ENCODE assay signal across 1 cellular context in the genomic region with DNA sequence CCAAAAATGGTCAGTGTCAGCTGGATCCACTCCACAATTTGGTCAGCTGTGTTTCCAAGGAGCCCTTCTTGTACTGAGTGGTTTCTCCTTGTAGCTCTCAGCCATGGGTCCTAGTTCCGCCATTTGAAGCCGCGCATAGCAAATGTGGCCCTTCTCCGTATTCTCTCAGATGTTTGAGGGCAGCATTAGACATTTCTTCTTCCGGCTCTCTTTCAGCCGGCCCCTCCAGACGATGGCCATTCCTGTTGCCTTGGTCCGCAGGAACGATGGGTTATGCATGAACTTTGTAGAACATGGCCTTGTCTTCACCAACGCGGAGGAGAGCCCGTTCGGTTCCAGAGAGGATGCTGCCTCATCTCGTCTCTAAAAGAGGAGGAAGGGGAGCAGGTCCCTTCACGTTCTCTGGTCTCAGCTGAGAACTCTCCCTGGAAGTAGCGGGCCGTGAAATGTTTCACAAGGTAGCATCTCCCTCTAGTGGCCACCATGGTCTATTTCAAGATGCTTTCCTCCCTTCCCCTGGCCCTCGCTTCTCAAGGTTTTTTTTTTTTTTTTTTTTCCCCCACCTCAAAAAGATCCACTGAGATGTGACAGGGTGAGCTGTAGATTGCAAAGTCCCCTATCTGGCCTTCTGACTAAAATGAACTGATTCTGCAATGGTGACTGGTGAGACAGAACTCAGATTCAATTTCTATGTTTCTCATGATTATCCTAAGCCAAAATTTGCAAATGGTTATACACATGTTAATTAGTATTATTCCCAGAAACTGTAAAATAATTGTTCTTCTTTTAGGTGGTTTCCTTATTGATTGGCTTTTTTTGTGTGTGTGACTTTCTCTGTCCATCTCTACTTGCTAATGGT.
TF ChIP-seq lines count a peak whose summit lies in the region.

No MANE protein-coding gene starts in this region.

TF ChIP-seq in HEK293, 187 proteins besides CTCF, POLR2A, EP300 and RAD21 (continued from another document):
- no peak for TF ChIP-seq ZBTB6 (tag by site-specific recombination; IDR thresholded peaks at IDR 0.05)
- TF ChIP-seq PRDM10 (tag by site-specific recombination; IDR thresholded peaks at IDR 0.05): peak; percentile 58
- no peak for TF ChIP-seq KLF1 (tag by site-specific recombination; IDR thresholded peaks at IDR 0.05)
